ENCODE assay signal across 28 cellular contexts in the genomic region with DNA sequence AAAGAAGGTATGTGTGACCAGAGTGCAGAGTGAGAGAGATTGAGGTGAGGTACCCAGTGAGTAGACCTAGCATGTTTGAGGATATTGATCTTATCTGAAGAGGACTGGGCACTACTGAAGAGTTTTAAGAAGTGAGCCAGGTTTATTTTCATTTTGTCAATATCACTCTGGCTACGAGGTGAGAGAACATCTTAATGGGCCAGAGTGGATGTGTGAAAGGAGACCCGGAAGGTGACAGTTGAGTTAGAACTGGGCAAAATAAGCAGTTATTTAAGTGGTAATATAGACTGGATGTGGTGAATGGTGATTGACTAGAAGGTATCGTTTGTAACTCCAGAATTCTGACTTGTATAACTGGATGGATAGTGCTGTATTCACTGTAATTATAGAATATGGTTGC.
"Had no signal": no experiment of that assay in that cellular context is flagged by ENCODE, and none has a peak within 500 bp of the region (broad histone marks: within the 10 kb centered on the region; RNA-seq: fewer than 3 reads in every experiment).

No MANE protein-coding gene starts in this region.

- H3K9me3 ChIP-seq: mucosa of descending colon, thyroid gland, upper lobe of right lung had no signal

- H3K4me3 ChIP-seq: hepatocyte, mucosa of descending colon, neural progenitor cell, thyroid gland, upper lobe of right lung had no signal

- H3K36me3 Mint-ChIP-seq: activated naive CD8-positive, alpha-beta T cell treated with anti-CD3 and anti-CD28 coated beads, Interleukin-2, amount 10 ng/mL, durations not matched to agents 7 days and 5 days had no signal

- H3K27ac ChIP-seq: hepatocyte, neural progenitor cell, thyroid gland, upper lobe of right lung, WERI-Rb-1 had no signal

- H3K27ac Mint-ChIP-seq: activated CD4-positive, alpha-beta T cell treated with anti-CD3 and anti-CD28 coated beads, Interleukin-2, amount 10 ng/mL, durations not matched to agents 7 days and 5 days; activated CD8-positive, alpha-beta memory T cell treated with anti-CD3 and anti-CD28 coated beads, Interleukin-2, amount 10 ng/mL, durations not matched to agents 7 days and 5 days; activated CD8-positive, alpha-beta T cell treated with anti-CD3 and anti-CD28 coated beads for 36 hours; activated naive CD8-positive, alpha-beta T cell treated with anti-CD3 and anti-CD28 coated beads, Interleukin-2, amount 10 ng/mL, durations not matched to agents 7 days and 5 days; activated T-helper 1 cell treated with anti-CD3 and anti-CD28 coated beads, Interleukin-12 subunit alpha, Interleukin-12 subunit beta, Interleukin-2, Interleukin-4 antibody, amounts not matched to agents 30 ng/mL and 10 ng/mL and 1 ng/mL, durations not matched to agents 14 hours and 24 hours and 36 hours; dendritic cell treated with granulocyte-macrophage colony-stimulating factor and Interleukin-4, amounts not matched to agents 40 ng/mL and 50 ng/mL, for 4 days; memory B cell; neural progenitor cell; T-cell had no signal

- H3K4me1 ChIP-seq: thyroid gland, upper lobe of right lung had no signal

- DNase-seq: activated CD4-positive, alpha-beta T cell treated with anti-CD3 and anti-CD28 coated beads, Interleukin-2, amount 10 ng/mL, durations not matched to agents 7 days and 5 days; activated CD4-positive, CD25-positive, alpha-beta regulatory T cell treated with anti-CD3 and anti-CD28 coated beads, Interleukin-2, amount 50 U/mL, for 72 hours; activated CD8-positive, alpha-beta memory T cell treated with anti-CD3 and anti-CD28 coated beads, Interleukin-2, amount 10 ng/mL, durations not matched to agents 7 days and 5 days; activated CD8-positive, alpha-beta T cell treated with anti-CD3 and anti-CD28 coated beads for 36 hours; activated gamma-delta T cell treated with Interleukin-2 at 50 U/mL for 16 hours; activated naive CD8-positive, alpha-beta T cell treated with anti-CD3 and anti-CD28 coated beads, Interleukin-2, amount 10 ng/mL, durations not matched to agents 7 days and 5 days; activated T-cell treated with anti-CD3 and anti-CD28 coated beads for 4 hours; amniotic stem cell; effector CD8-positive, alpha-beta T cell; foreskin melanocyte; glutamatergic neuron; kidney glomerular epithelial cell; mucosa of descending colon; posterior cingulate gyrus; retina; stimulated activated CD4-positive, alpha-beta T cell treated with anti-CD3 and anti-CD28 coated beads, Interleukin-4, amount 100 ng/mL, for 24 hours; stimulated activated naive CD4-positive, alpha-beta T cell treated with Interleukin-2 at 50 U/mL for 16 hours; T-cell; thyroid gland; upper lobe of right lung; WERI-Rb-1 had no signal

- H3K27me3 Mint-ChIP-seq: activated CD4-positive, alpha-beta T cell treated with anti-CD3 and anti-CD28 coated beads, Interleukin-2, amount 10 ng/mL, durations not matched to agents 7 days and 5 days; activated CD8-positive, alpha-beta memory T cell treated with anti-CD3 and anti-CD28 coated beads, Interleukin-2, amount 10 ng/mL, durations not matched to agents 7 days and 5 days; activated CD8-positive, alpha-beta T cell treated with anti-CD3 and anti-CD28 coated beads for 36 hours; activated naive CD8-positive, alpha-beta T cell treated with anti-CD3 and anti-CD28 coated beads, Interleukin-2, amount 10 ng/mL, durations not matched to agents 7 days and 5 days; dendritic cell treated with granulocyte-macrophage colony-stimulating factor and Interleukin-4, amounts not matched to agents 40 ng/mL and 50 ng/mL, for 4 days; memory B cell; T-cell had no signal

- ATAC-seq: activated CD8-positive, alpha-beta memory T cell treated with anti-CD3 and anti-CD28 coated beads, Interleukin-2, amount 10 ng/mL, durations not matched to agents 7 days and 5 days; activated CD8-positive, alpha-beta T cell treated with anti-CD3 and anti-CD28 coated beads for 36 hours; esophagus mucosa; mucosa of descending colon; SK-N-SH treated with all-trans-retinoic acid at 6 μM for 48 hours; T-cell; upper lobe of right lung had no signal

- H3K4me1 Mint-ChIP-seq: activated CD4-positive, alpha-beta T cell treated with anti-CD3 and anti-CD28 coated beads, Interleukin-2, amount 10 ng/mL, durations not matched to agents 7 days and 5 days; activated naive CD8-positive, alpha-beta T cell treated with anti-CD3 and anti-CD28 coated beads, Interleukin-2, amount 10 ng/mL, durations not matched to agents 7 days and 5 days had no signal

- H3K36me3 ChIP-seq: neural progenitor cell, thyroid gland, upper lobe of right lung, WERI-Rb-1 had no signal

- H3K27me3 ChIP-seq: hepatocyte, neural progenitor cell, thyroid gland, upper lobe of right lung had no signal

- H3K9ac ChIP-seq: neural progenitor cell had no signal

- H3K9me3 Mint-ChIP-seq: activated CD4-positive, alpha-beta T cell treated with anti-CD3 and anti-CD28 coated beads, Interleukin-2, amount 10 ng/mL, durations not matched to agents 7 days and 5 days; activated CD8-positive, alpha-beta T cell treated with anti-CD3 and anti-CD28 coated beads for 36 hours; activated naive CD8-positive, alpha-beta T cell treated with anti-CD3 and anti-CD28 coated beads, Interleukin-2, amount 10 ng/mL, durations not matched to agents 7 days and 5 days; activated T-helper 1 cell treated with anti-CD3 and anti-CD28 coated beads, Interleukin-12 subunit alpha, Interleukin-12 subunit beta, Interleukin-2, Interleukin-4 antibody, amounts not matched to agents 30 ng/mL and 10 ng/mL and 1 ng/mL, durations not matched to agents 14 hours and 24 hours and 36 hours; dendritic cell treated with granulocyte-macrophage colony-stimulating factor and Interleukin-4, amounts not matched to agents 40 ng/mL and 50 ng/mL, for 4 days; memory B cell; T-cell had no signal

- H3K4me3 Mint-ChIP-seq: activated CD4-positive, alpha-beta T cell treated with anti-CD3 and anti-CD28 coated beads, Interleukin-2, amount 10 ng/mL, durations not matched to agents 7 days and 5 days; activated CD8-positive, alpha-beta memory T cell treated with anti-CD3 and anti-CD28 coated beads, Interleukin-2, amount 10 ng/mL, durations not matched to agents 7 days and 5 days; activated CD8-positive, alpha-beta T cell treated with anti-CD3 and anti-CD28 coated beads for 36 hours; activated naive CD8-positive, alpha-beta T cell treated with anti-CD3 and anti-CD28 coated beads, Interleukin-2, amount 10 ng/mL, durations not matched to agents 7 days and 5 days; activated T-helper 1 cell treated with anti-CD3 and anti-CD28 coated beads, Interleukin-12 subunit alpha, Interleukin-12 subunit beta, Interleukin-2, Interleukin-4 antibody, amounts not matched to agents 30 ng/mL and 10 ng/mL and 1 ng/mL, durations not matched to agents 14 hours and 24 hours and 36 hours; dendritic cell treated with granulocyte-macrophage colony-stimulating factor and Interleukin-4, amounts not matched to agents 40 ng/mL and 50 ng/mL, for 4 days; memory B cell; neural progenitor cell; T-cell had no signal
